8 cellular contexts compared by ENCODE assay signal in the genomic region with DNA sequence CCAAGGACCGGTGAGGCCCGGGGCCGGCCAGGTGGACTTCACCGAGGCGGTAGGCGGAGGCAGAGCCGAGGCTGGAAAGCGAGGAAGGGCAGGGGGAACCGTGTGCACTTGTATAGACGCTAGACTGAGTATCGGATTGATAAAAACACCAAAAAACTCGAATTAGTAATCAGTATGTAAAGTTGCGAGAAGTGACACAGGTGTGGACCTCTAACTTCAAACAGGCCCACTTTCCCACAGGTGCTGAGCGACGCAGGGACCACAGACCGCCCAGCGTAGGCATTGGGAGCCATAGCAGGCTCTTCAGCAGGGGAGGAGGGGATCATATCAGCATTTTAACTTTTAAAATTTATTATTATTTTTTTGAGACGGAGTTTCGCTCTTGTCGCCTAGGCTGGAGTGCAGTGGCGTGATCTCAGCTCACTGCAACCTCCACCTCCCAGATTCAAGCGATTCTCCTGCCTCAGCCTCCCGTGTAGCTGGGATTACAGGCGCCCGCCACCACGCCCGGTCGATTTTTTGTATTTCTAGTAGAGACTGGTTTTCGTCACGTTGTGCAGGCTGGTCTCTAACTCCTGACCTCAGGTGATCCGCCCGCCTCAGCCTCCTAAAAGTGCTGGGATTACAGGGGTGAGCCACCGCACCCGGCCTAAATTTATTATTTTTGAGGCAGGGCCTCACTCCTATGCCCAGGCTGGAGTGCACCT. TPM values are rescaled to one million over a fixed set of nuclear protein-coding genes. Genes with fewer than 3 reads are reported as not detected.
A peak's percentile ranks its signal among the peaks of the same experiment; 100 is the strongest.
DNase-seq lines count a peak whose midpoint lies in the region; ATAC-seq and TF ChIP-seq lines count a peak whose summit lies in the region.

No MANE protein-coding gene starts in this region.

- H2AK5ac ChIP-seq in H9 (ENCODE audit: insufficient read length, low read length) = no peak overlapping the region

- TF ChIP-seq CTCF in H9 (conservative IDR thresholded peaks at IDR 0.05) = no peak
- no peak for TF ChIP-seq CTCF in glutamatergic neuron (IDR thresholded peaks at IDR 0.05; ENCODE audit: partially characterized antibody, unreplicated experiment)
- no peak for TF ChIP-seq CTCF in smooth muscle cell (IDR thresholded peaks at IDR 0.05; ENCODE audit: borderline replicate concordance, insufficient read depth, poor library complexity, severe bottlenecking)

- no peak overlapping the region for H2BK5ac ChIP-seq in H9 (ENCODE audit: insufficient read length, low read length)

- H2AFZ ChIP-seq in H9 (ENCODE audit: low read length) = no peak overlapping the region
- H2AFZ ChIP-seq in smooth muscle cell (ENCODE audit: low read depth) = no peak overlapping the region

- H3K14ac ChIP-seq in H9 (ENCODE audit: insufficient read depth, low read length) = no peak overlapping the region

- no peaks in the 10 kb centered on the region for H3K36me3 ChIP-seq in smooth muscle cell (ENCODE audit: low read depth)

- no peak overlapping the region for H2BK20ac ChIP-seq in H9 (ENCODE audit: low read depth, low read length, poor library complexity, severe bottlenecking)

- DNase-seq in H9 (no peak), glutamatergic neuron (no peak), smooth muscle cell (lab: John Stamatoyannopoulos, UW; ENCODE audit: unreplicated experiment) (no peak), foreskin melanocyte (no peak), middle frontal gyrus (ENCODE audit: extremely low spot score, low spot score) (no peak)
- DNase-seq in T-helper 2 cell treated with Interferon-gamma antibody and Interleukin-4, amounts not matched to agents 5 μg/mL and 100 μg/mL, for 36 hours (ENCODE audit: low spot score) = no peak
- DNase-seq in stimulated activated CD8-positive, alpha-beta memory T cell treated with anti-CD3 and anti-CD28 coated beads, Interleukin-4, amount 100 ng/mL, for 48 hours = no peak

- H3K27me3 Mint-ChIP-seq in H9 (ENCODE audit: low read depth) = no peaks in the 10 kb centered on the region
- no peaks in the 10 kb centered on the region for H3K27me3 Mint-ChIP-seq in T-helper 2 cell treated with Interferon-gamma antibody and Interleukin-4, amounts not matched to agents 5 μg/mL and 100 μg/mL, for 36 hours (ENCODE audit: low read depth)
- H3K27me3 Mint-ChIP-seq in glutamatergic neuron (ENCODE audit: unreplicated experiment) = peaks cover 16% of the 10 kb centered on the region

- no CpG with 5 or more reads among the region's 34 CpGs for WGBS in H9 (ENCODE audit: extremely low coverage, insufficient read length, low lambda C conversion rate)
- WGBS in smooth muscle cell (ENCODE audit: low lambda C conversion rate) = 52% methylated on average over 34 of the region's 34 CpGs

- no peak overlapping the region for H2BK12ac ChIP-seq in H9 (ENCODE audit: insufficient read length, low read depth, low read length)

- H3K4ac ChIP-seq in H9 (ENCODE audit: low read depth, low read length) = no peak overlapping the region

- H3K27ac ChIP-seq in H9 (ENCODE audit: insufficient read length, low read depth, low read length) (no peak overlapping the region), smooth muscle cell (ENCODE audit: low read depth) (no peak overlapping the region)

- H4K20me1 ChIP-seq in H9 (ENCODE audit: control insufficient read depth, insufficient read depth, insufficient read length) (no peaks in the 10 kb centered on the region), smooth muscle cell (ENCODE audit: low read depth) (peaks cover 24% of the 10 kb centered on the region)

- H4K5ac ChIP-seq in H9 (ENCODE audit: insufficient read length, low read depth, low read length) = no peak overlapping the region

- H3K79me2 ChIP-seq in H9 (ENCODE audit: insufficient read depth, low read length) (peaks cover 16% of the 10 kb centered on the region; the same call in 1 of the 2 replicates), smooth muscle cell (ENCODE audit: low read depth) (peaks cover 33% of the 10 kb centered on the region)

- peaks cover 3% of the 10 kb centered on the region for H3K23me2 ChIP-seq in H9 (ENCODE audit: insufficient read length, low read depth, low read length, poor library complexity, severe bottlenecking)

- no peak for ATAC-seq in GM21576 (IDR thresholded peaks at IDR 0.05; ENCODE audit: unreplicated experiment)

- H2BK15ac ChIP-seq in H9 (ENCODE audit: low read depth, low read length) = no peak overlapping the region

- H3K36me3 Mint-ChIP-seq in H9 (ENCODE audit: insufficient read depth in 1 of 3, low read depth in 3 of 3) (peaks cover 7 to 15% (median 7%) of the 10 kb centered on the region in 3 experiments), glutamatergic neuron (ENCODE audit: unreplicated experiment) (no peaks in the 10 kb centered on the region)
- H3K36me3 Mint-ChIP-seq in T-helper 2 cell treated with Interferon-gamma antibody and Interleukin-4, amounts not matched to agents 5 μg/mL and 100 μg/mL, for 36 hours (ENCODE audit: low read depth) = peaks cover 14% of the 10 kb centered on the region

- H3K23ac ChIP-seq in H9 (ENCODE audit: insufficient read length, low read depth, low read length) = no peak overlapping the region

- no peaks in the 10 kb centered on the region; the same call in 1 of the 2 replicates for H3K27me3 ChIP-seq in H9 (ENCODE audit: insufficient read depth, low read length)
- no peaks in the 10 kb centered on the region for H3K27me3 ChIP-seq in smooth muscle cell (ENCODE audit: low read depth)

- H3K9me3 ChIP-seq in H9 (ENCODE audit: control insufficient read depth, low read depth, low read length) (no peaks in the 10 kb centered on the region), smooth muscle cell (replicated peaks; ENCODE audit: low read depth) (no peaks in the 10 kb centered on the region)

- H3K27ac Mint-ChIP-seq in H9 (peak overlapping the region in 1 of 3 experiments; percentile 70; a peak in 1 of 7 replicates), glutamatergic neuron (ENCODE audit: unreplicated experiment) (no peak overlapping the region)
- peak overlapping the region; percentile 60 for H3K27ac Mint-ChIP-seq in T-helper 2 cell treated with Interferon-gamma antibody and Interleukin-4, amounts not matched to agents 5 μg/mL and 100 μg/mL, for 36 hours

- no peak overlapping the region for H4K8ac ChIP-seq in H9 (replicated peaks; ENCODE audit: insufficient read length, low read depth, low read length)

- no peak overlapping the region for H4K91ac ChIP-seq in H9 (ENCODE audit: insufficient read length, low read depth, low read length)

- H3K18ac ChIP-seq in H9 (ENCODE audit: insufficient read length, low read depth, low read length) = no peak overlapping the region

- no peak overlapping the region for H2BK120ac ChIP-seq in H9 (ENCODE audit: low read depth, low read length, poor library complexity, severe bottlenecking)

- H3K9me3 Mint-ChIP-seq in H9 (no peaks in the 10 kb centered on the region), glutamatergic neuron (ENCODE audit: unreplicated experiment) (peaks cover 14% of the 10 kb centered on the region)
- no peaks in the 10 kb centered on the region for H3K9me3 Mint-ChIP-seq in T-helper 2 cell treated with Interferon-gamma antibody and Interleukin-4, amounts not matched to agents 5 μg/mL and 100 μg/mL, for 36 hours

- H3K4me1 Mint-ChIP-seq in H9 (peaks cover 2 to 5% of the 10 kb centered on the region in 2 experiments; a peak in 3 of 4 replicates), glutamatergic neuron (ENCODE audit: low read depth, unreplicated experiment) (peaks cover 8% of the 10 kb centered on the region)
- H3K4me1 Mint-ChIP-seq in T-helper 2 cell treated with Interferon-gamma antibody and Interleukin-4, amounts not matched to agents 5 μg/mL and 100 μg/mL, for 36 hours (ENCODE audit: low read depth) = peaks cover 16% of the 10 kb centered on the region

- H3K4me1 ChIP-seq in H9 (ENCODE audit: insufficient read depth, low read length) (no peaks in the 10 kb centered on the region), smooth muscle cell (ENCODE audit: low read depth) (no peaks in the 10 kb centered on the region)

- H3K4me3 Mint-ChIP-seq in H9 = peak overlapping the region; percentile 70 to 83
- H3K4me3 Mint-ChIP-seq in T-helper 2 cell treated with Interferon-gamma antibody and Interleukin-4, amounts not matched to agents 5 μg/mL and 100 μg/mL, for 36 hours = peak overlapping the region; percentile 93
- peak overlapping the region; percentile 63 for H3K4me3 Mint-ChIP-seq in glutamatergic neuron (ENCODE audit: unreplicated experiment)

- H3K79me1 ChIP-seq in H9 (ENCODE audit: insufficient read depth, low read depth, low read length, poor library complexity, severe bottlenecking) = peaks cover 3% of the 10 kb centered on the region

- H3K4me3 ChIP-seq in smooth muscle cell = peak overlapping the region; percentile 76

- no peak overlapping the region for H3K56ac ChIP-seq in H9 (ENCODE audit: insufficient read length, low read depth, low read length)

- no peaks in the 10 kb centered on the region for H3F3A ChIP-seq in smooth muscle cell (ENCODE audit: low read depth)

- H3K9ac ChIP-seq in H9 (ENCODE audit: extremely low read depth, insufficient read length, low read length) = peak overlapping the region; percentile 13
- H3K9ac ChIP-seq in smooth muscle cell (ENCODE audit: low read depth) = peak overlapping the region; percentile 74

- H3T11ph ChIP-seq in H9 (ENCODE audit: low read length) = no peak overlapping the region

- H3K4me2 ChIP-seq in H9 (ENCODE audit: insufficient read depth, insufficient read length, low read length) (peak overlapping the region; percentile 34), smooth muscle cell (peak overlapping the region; percentile 98)

RNA-seq across cellular contexts. Expression of a gene that starts 0.6 kb away (rescaled TPM):
- total RNA-seq in H9 (2021) (1.9 and 2.2 TPM in 2 replicates), glutamatergic neuron (ENCODE audit: unreplicated experiment) (7.5 TPM), smooth muscle cell (0.36 and 3.6 TPM in 2 replicates)
- 0.95 and 2.6 TPM in 2 replicates for polyA plus RNA-seq in smooth muscle cell

RNA-seq across cellular contexts. Expression of a gene that starts 1.6 kb away (rescaled TPM):
- total RNA-seq in H9 (2021) (282 TPM in 2 replicates), glutamatergic neuron (ENCODE audit: unreplicated experiment) (193 TPM), smooth muscle cell (169 and 209 TPM in 2 replicates)
- polyA plus RNA-seq in smooth muscle cell = 487 and 493 TPM in 2 replicates

RNA-seq across cellular contexts. Expression of a gene that starts 8.8 kb away (rescaled TPM):
- total RNA-seq in H9 (2021) (2.3 and 2.5 TPM in 2 replicates), glutamatergic neuron (ENCODE audit: unreplicated experiment) (9.9 TPM), smooth muscle cell (4.6 and 17.3 TPM in 2 replicates)
- polyA plus RNA-seq in smooth muscle cell = 5.1 and 13.0 TPM in 2 replicates

RNA-seq across cellular contexts. Expression of a gene that starts 34.9 kb away (rescaled TPM):
- not detected in 2 replicates for total RNA-seq in H9 (2021)
- total RNA-seq in glutamatergic neuron (ENCODE audit: unreplicated experiment) = 0.27 TPM
- total RNA-seq in smooth muscle cell = not detected in 2 replicates
- polyA plus RNA-seq in smooth muscle cell = 0.97 TPM in 1 of 2 replicates, not detected in the other

RNA-seq across cellular contexts. Expression of a gene that starts 54.0 kb away (rescaled TPM):
- total RNA-seq in H9 (2021) = not detected in 2 replicates
- total RNA-seq in glutamatergic neuron (ENCODE audit: unreplicated experiment) = not detected
- 0.18 and 0.58 TPM in 2 replicates for total RNA-seq in smooth muscle cell
- 0.24 TPM in 1 of 2 replicates, not detected in the other for polyA plus RNA-seq in smooth muscle cell
